1 cellular context compared by ENCODE assay signal in the genomic region with DNA sequence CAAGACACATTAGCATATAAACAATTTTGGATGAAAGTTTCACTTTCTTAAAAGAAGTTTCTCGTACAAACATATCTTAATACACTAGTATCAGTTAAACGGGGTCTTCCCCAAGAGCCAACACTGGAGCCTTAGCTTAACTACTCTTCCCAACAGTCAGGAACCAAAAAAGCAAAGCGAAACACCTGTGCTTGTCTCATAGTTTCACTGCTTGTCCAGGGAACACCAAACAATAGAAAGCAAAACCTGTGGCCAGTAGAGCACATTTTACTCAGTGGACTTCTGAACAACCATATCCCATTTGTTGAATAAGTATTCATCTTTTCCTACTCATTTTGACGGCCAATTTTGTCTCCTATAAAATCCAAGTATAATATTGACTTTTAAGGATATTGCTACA.
TF ChIP-seq lines count a peak whose summit lies in the region.

No MANE protein-coding gene starts in this region.

TF ChIP-seq in HepG2, 621 proteins besides CTCF, POLR2A, EP300 and RAD21 (continued from another document):
- TF ChIP-seq, protein P1, sequence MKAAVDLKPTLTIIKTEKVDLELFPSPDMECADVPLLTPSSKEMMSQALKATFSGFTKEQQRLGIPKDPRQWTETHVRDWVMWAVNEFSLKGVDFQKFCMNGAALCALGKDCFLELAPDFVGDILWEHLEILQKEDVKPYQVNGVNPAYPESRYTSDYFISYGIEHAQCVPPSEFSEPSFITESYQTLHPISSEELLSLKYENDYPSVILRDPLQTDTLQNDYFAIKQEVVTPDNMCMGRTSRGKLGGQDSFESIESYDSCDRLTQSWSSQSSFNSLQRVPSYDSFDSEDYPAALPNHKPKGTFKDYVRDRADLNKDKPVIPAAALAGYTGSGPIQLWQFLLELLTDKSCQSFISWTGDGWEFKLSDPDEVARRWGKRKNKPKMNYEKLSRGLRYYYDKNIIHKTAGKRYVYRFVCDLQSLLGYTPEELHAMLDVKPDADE (CRISPR knock-in tag; IDR thresholded peaks at IDR 0.05): no peak
- TF ChIP-seq, protein P2, sequence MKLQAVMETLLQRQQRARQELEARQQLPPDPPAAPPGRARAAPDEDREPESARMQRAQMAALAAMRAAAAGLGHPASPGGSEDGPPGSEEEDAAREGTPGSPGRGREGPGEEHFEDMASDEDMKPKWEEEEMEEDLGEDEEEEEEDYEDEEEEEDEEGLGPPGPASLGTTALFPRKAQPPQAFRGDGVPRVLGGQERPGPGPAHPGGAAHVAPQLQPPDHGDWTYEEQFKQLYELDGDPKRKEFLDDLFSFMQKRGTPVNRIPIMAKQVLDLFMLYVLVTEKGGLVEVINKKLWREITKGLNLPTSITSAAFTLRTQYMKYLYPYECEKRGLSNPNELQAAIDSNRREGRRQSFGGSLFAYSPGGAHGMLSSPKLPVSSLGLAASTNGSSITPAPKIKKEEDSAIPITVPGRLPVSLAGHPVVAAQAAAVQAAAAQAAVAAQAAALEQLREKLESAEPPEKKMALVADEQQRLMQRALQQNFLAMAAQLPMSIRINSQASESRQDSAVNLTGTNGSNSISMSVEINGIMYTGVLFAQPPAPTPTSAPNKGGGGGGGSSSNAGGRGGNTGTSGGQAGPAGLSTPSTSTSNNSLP (IDR thresholded peaks at IDR 0.05; ENCODE audit: low read depth, low read length): no peak
- TF ChIP-seq ZFP62 (CRISPR knock-in tag; IDR thresholded peaks at IDR 0.05) (no peak), ZNF713 (CRISPR knock-in tag; IDR thresholded peaks at IDR 0.05) (no peak), ZNF816 (CRISPR knock-in tag; IDR thresholded peaks at IDR 0.05; ENCODE audit: borderline replicate concordance) (no peak)
